Comparison of ENCODE assay signal across 8 cellular contexts in the genomic region with DNA sequence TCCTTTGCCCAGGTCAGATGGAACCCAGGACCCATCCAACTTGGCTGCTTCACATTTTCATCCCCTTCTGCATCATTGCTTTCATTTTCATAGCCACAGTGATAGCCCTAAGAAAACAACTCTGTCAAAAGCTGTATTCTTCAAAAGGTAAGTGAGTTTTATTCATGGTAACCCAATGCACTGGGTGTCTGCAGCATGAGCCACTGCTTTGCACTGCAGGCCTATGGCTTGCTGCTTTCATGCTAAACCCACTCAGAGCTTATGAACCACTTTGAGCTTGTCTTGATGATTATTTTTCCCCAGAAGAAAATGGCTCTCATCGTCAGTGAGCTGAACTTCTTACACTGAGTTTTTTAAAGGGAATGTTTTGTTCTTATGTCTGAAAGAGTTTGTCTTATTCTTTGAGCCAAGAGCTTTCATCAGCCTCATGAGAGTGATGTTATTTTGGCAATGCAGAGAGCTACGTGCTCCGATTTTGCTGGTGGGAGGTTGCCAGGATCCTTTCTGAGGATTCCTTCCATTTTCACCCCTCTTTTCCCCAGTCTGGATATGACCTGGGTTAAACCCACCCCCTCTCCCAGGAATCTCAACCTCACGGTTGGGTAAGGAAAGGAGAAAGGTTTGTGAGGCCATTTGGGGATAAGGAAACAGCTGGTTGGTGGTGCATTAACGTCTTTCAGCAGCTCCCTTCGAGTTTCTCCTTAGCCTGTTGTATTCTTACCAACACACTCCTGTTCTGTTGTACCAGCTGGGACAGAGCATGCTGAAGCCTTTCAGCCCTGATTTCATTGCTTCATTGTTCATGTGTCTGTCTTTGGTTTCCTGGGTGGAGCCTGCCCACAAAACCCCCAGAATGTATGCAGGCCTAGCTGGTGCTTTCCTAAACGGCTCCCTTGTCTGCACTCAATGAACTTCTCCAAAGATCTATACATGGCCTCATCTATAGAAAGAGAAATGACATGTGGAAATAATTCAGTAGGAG. TPM values are rescaled to one million over a fixed set of nuclear protein-coding genes. Genes with fewer than 3 reads are reported as not detected.
DNase-seq lines count a peak whose midpoint lies in the region; ATAC-seq and TF ChIP-seq lines count a peak whose summit lies in the region.

No MANE protein-coding gene starts in this region.

- H3K4me3 Mint-ChIP-seq in IgD-negative memory B cell (peak overlapping the region in 2 of 4 donors; percentile 65 to 83), WTC11 (no peak overlapping the region)
- H3K4me3 Mint-ChIP-seq in activated T-helper 1 cell treated with anti-CD3 and anti-CD28 coated beads, Interleukin-12 subunit alpha, Interleukin-12 subunit beta, Interleukin-2, Interleukin-4 antibody, amounts not matched to agents 30 ng/mL and 10 ng/mL and 1 ng/mL, durations not matched to agents 14 hours and 24 hours and 36 hours, result peak overlapping the region; percentile 65

- H3K36me3 Mint-ChIP-seq in IgD-negative memory B cell (peaks cover 4% of the 10 kb centered on the region), WTC11 (0 out of 2 replicates have a peak, but pooled peaks cover 3% of the 10 kb centered on the region)
- H3K36me3 Mint-ChIP-seq in activated T-helper 1 cell treated with anti-CD3 and anti-CD28 coated beads, Interleukin-12 subunit alpha, Interleukin-12 subunit beta, Interleukin-2, Interleukin-4 antibody, amounts not matched to agents 30 ng/mL and 10 ng/mL and 1 ng/mL, durations not matched to agents 14 hours and 24 hours and 36 hours (ENCODE audit: low read depth), result peaks cover 50% of the 10 kb centered on the region

- POLR2A ChIA-PET in WTC11 (lab: Charles Lee), result no interaction called here

- peaks cover 3 to 6% (median 3%) of the 10 kb centered on the region in 3 donors for H3K9me3 Mint-ChIP-seq in IgD-negative memory B cell
- H3K9me3 Mint-ChIP-seq in activated T-helper 1 cell treated with anti-CD3 and anti-CD28 coated beads, Interleukin-12 subunit alpha, Interleukin-12 subunit beta, Interleukin-2, Interleukin-4 antibody, amounts not matched to agents 30 ng/mL and 10 ng/mL and 1 ng/mL, durations not matched to agents 14 hours and 24 hours and 36 hours, result peaks cover 7% of the 10 kb centered on the region
- H3K9me3 Mint-ChIP-seq in WTC11, result peaks cover 7% of the 10 kb centered on the region

- H3K4me1 Mint-ChIP-seq in IgD-negative memory B cell (peaks cover 16 to 36% (median 36%) of the 10 kb centered on the region in 3 donors), WTC11 (no peaks in the 10 kb centered on the region)
- peaks cover 55% of the 10 kb centered on the region for H3K4me1 Mint-ChIP-seq in activated T-helper 1 cell treated with anti-CD3 and anti-CD28 coated beads, Interleukin-12 subunit alpha, Interleukin-12 subunit beta, Interleukin-2, Interleukin-4 antibody, amounts not matched to agents 30 ng/mL and 10 ng/mL and 1 ng/mL, durations not matched to agents 14 hours and 24 hours and 36 hours (ENCODE audit: low read depth)

- H3K27ac Mint-ChIP-seq in IgD-negative memory B cell (peak overlapping the region in 2 of 3 donors; percentile 86 to 92), WTC11 (no peak overlapping the region)
- H3K27ac Mint-ChIP-seq in activated T-helper 1 cell treated with anti-CD3 and anti-CD28 coated beads, Interleukin-12 subunit alpha, Interleukin-12 subunit beta, Interleukin-2, Interleukin-4 antibody, amounts not matched to agents 30 ng/mL and 10 ng/mL and 1 ng/mL, durations not matched to agents 14 hours and 24 hours and 36 hours, result peak overlapping the region; percentile 84

- intact Hi-C loops in activated T-helper 1 cell treated with anti-CD3 and anti-CD28 coated beads, Interleukin-12 subunit alpha, Interleukin-12 subunit beta, Interleukin-2, Interleukin-4 antibody, amounts not matched to agents 30 ng/mL and 10 ng/mL and 1 ng/mL, durations not matched to agents 14 hours and 24 hours and 36 hours (cut with micrococcal nuclease), result loop anchor here (1.0 kb wide), 3 partner anchors 20 to 103 kb away; a partner anchor contains a TSS

- H3K27me3 Mint-ChIP-seq in IgD-negative memory B cell (no peaks in the 10 kb centered on the region), WTC11 (ENCODE audit: low read depth) (peaks cover 41% of the 10 kb centered on the region)
- no peaks in the 10 kb centered on the region for H3K27me3 Mint-ChIP-seq in activated T-helper 1 cell treated with anti-CD3 and anti-CD28 coated beads, Interleukin-12 subunit alpha, Interleukin-12 subunit beta, Interleukin-2, Interleukin-4 antibody, amounts not matched to agents 30 ng/mL and 10 ng/mL and 1 ng/mL, durations not matched to agents 14 hours and 24 hours and 36 hours (ENCODE audit: insufficient read depth)

- CTCF ChIA-PET in WTC11 (lab: Charles Lee), result interaction anchor here (1.0 to 2.2 kb wide), 3 partner anchors 43 to 371 kb away, joined by 4 to 8 read pairs (median 4); a partner anchor contains a TSS

- peak; percentile 71 for DNase-seq in activated T-helper 1 cell treated with anti-CD3 and anti-CD28 coated beads, Interleukin-12 subunit alpha, Interleukin-12 subunit beta, Interleukin-2, Interleukin-4 antibody, amounts not matched to agents 30 ng/mL and 10 ng/mL and 1 ng/mL, durations not matched to agents 14 hours and 24 hours and 36 hours (ENCODE audit: low spot score)
- peak; percentile 64 for DNase-seq in myocyte (ENCODE audit: low read depth)
- DNase-seq in WTC11 (ENCODE audit: low spot score), result no peak
- no peak for DNase-seq in HCEC 1CT
- DNase-seq in NCI-H1694 treated with DMSO at 0.1 percent for 48 hours (lab: John Stamatoyannopoulos, UW), result no peak

- no peak for TF ChIP-seq CTCF in WTC11 (IDR thresholded peaks at IDR 0.05)

- ATAC-seq in GM19397 (IDR thresholded peaks at IDR 0.05; ENCODE audit: unreplicated experiment) (peak; percentile 67), GM19395 (IDR thresholded peaks at IDR 0.05; ENCODE audit: unreplicated experiment) (no peak), WTC11 (no peak; the same call in 1 of the 2 replicates)

TF ChIP-seq in WTC11, 78 proteins besides CTCF, POLR2A, EP300 and RAD21 (continues in another document):
- TF ChIP-seq CBFB (CRISPR knock-in tag; IDR thresholded peaks at IDR 0.05; ENCODE audit: low read depth), result no peak
- TF ChIP-seq ZNF423 (CRISPR knock-in tag; IDR thresholded peaks at IDR 0.05), result no peak
- TF ChIP-seq, protein P1, sequence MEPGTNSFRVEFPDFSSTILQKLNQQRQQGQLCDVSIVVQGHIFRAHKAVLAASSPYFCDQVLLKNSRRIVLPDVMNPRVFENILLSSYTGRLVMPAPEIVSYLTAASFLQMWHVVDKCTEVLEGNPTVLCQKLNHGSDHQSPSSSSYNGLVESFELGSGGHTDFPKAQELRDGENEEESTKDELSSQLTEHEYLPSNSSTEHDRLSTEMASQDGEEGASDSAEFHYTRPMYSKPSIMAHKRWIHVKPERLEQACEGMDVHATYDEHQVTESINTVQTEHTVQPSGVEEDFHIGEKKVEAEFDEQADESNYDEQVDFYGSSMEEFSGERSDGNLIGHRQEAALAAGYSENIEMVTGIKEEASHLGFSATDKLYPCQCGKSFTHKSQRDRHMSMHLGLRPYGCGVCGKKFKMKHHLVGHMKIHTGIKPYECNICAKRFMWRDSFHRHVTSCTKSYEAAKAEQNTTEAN (CRISPR knock-in tag; IDR thresholded peaks at IDR 0.05), result no peak
- no peak for TF ChIP-seq NFE2L1 (CRISPR knock-in tag; IDR thresholded peaks at IDR 0.05)
- TF ChIP-seq, protein P2, sequence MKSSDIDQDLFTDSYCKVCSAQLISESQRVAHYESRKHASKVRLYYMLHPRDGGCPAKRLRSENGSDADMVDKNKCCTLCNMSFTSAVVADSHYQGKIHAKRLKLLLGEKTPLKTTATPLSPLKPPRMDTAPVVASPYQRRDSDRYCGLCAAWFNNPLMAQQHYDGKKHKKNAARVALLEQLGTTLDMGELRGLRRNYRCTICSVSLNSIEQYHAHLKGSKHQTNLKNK (CRISPR knock-in tag; IDR thresholded peaks at IDR 0.05), result no peak
- TF ChIP-seq, protein P3, sequence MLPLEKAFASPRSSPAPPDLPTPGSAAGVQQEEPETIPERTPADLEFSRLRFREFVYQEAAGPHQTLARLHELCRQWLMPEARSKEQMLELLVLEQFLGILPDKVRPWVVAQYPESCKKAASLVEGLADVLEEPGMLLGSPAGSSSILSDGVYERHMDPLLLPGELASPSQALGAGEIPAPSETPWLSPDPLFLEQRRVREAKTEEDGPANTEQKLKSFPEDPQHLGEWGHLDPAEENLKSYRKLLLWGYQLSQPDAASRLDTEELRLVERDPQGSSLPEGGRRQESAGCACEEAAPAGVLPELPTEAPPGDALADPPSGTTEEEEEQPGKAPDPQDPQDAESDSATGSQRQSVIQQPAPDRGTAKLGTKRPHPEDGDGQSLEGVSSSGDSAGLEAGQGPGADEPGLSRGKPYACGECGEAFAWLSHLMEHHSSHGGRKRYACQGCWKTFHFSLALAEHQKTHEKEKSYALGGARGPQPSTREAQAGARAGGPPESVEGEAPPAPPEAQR (CRISPR knock-in tag; IDR thresholded peaks at IDR 0.05), result no peak
- TF ChIP-seq SP1 (CRISPR knock-in tag; conservative IDR thresholded peaks at IDR 0.05), result no peak
- no peak for TF ChIP-seq ZNF138 (CRISPR knock-in tag; conservative IDR thresholded peaks at IDR 0.05)
- TF ChIP-seq ZNF416 (CRISPR knock-in tag; IDR thresholded peaks at IDR 0.05), result no peak
- TF ChIP-seq PRRX2 (CRISPR knock-in tag; IDR thresholded peaks at IDR 0.05), result no peak
- no peak for TF ChIP-seq JAZF1 (CRISPR knock-in tag; IDR thresholded peaks at IDR 0.05)
- TF ChIP-seq, protein P4, sequence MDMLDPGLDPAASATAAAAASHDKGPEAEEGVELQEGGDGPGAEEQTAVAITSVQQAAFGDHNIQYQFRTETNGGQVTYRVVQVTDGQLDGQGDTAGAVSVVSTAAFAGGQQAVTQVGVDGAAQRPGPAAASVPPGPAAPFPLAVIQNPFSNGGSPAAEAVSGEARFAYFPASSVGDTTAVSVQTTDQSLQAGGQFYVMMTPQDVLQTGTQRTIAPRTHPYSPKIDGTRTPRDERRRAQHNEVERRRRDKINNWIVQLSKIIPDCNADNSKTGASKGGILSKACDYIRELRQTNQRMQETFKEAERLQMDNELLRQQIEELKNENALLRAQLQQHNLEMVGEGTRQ (CRISPR knock-in tag; IDR thresholded peaks at IDR 0.05), result no peak
- TF ChIP-seq NR2C2 (CRISPR knock-in tag; IDR thresholded peaks at IDR 0.05), result no peak
- no peak for TF ChIP-seq GRHL2 (CRISPR knock-in tag; IDR thresholded peaks at IDR 0.05; ENCODE audit: insufficient replicate concordance, severe bottlenecking)
- TF ChIP-seq MYBL2 (CRISPR knock-in tag; IDR thresholded peaks at IDR 0.05), result no peak
- no peak for TF ChIP-seq CREB1 (CRISPR knock-in tag; IDR thresholded peaks at IDR 0.05)
- no peak for TF ChIP-seq NFYB (CRISPR knock-in tag; conservative IDR thresholded peaks at IDR 0.05; ENCODE audit: low read depth)

RNA-seq across cellular contexts. Expression of a gene that starts 47.6 kb away (rescaled TPM):
- 0.18 TPM for polyA plus RNA-seq in IgD-negative memory B cell
- total RNA-seq in activated T-helper 1 cell treated with anti-CD3 and anti-CD28 coated beads, Interleukin-12 subunit alpha, Interleukin-12 subunit beta, Interleukin-2, Interleukin-4 antibody, amounts not matched to agents 30 ng/mL and 10 ng/mL and 1 ng/mL, durations not matched to agents 14 hours and 24 hours and 36 hours, result 1.1 and 1.4 TPM in 2 replicates
- total RNA-seq in myocyte (4.1 and 4.7 TPM in 2 replicates), WTC11 (2021) (not detected in 3 replicates)
- polyA plus RNA-seq in myocyte (2012), result 2.0 TPM

Comparison
In these comparisons a context has a peak if more than half of its experiments do, and no peak if none do; other contexts are left out.
1. DNase-seq: peak in activated T-helper 1 cell treated with anti-CD3 and anti-CD28 coated beads, Interleukin-12 subunit alpha, Interleukin-12 subunit beta, Interleukin-2, Interleukin-4 antibody, amounts not matched to agents 30 ng/mL and 10 ng/mL and 1 ng/mL, durations not matched to agents 14 hours and 24 hours and 36 hours (single experiment) and myocyte (single experiment); none in WTC11 (single experiment), HCEC 1CT (single experiment) and NCI-H1694 treated with DMSO at 0.1 percent for 48 hours (single experiment).